17 cellular contexts compared by ENCODE assay signal in the genomic region with DNA sequence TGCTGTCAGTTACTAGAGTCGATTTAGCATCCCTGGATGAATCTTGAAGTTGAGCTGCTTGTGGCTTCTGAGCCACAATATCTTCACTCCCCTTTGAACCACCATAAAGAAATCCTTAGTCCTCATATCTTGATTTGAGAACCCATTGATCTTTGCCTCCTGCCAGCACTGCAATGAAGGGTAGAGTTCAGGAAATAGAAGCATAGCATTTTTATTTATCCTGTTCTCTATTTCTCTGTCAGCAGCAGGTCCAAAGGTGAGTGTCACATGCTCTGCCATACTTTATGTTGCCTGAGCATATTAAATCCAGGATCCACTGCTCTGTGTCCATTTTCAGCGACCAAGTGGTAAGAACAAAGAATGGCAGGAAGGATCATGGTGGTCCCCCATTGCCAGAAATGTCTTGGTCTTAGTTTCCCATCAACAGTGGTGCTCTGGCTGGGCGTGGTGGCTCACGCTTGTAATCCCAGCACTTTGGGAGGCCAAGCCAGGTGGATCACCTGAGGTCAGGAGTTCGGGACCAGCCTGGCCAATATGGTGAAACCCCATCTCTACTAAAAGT.
A peak's percentile ranks its signal among the peaks of the same experiment; 100 is the strongest.
DNase-seq lines count a peak whose midpoint lies in the region; ATAC-seq and TF ChIP-seq lines count a peak whose summit lies in the region.
"Had no signal": no experiment of that assay in that cellular context is flagged by ENCODE, and none has a peak within 500 bp of the region (broad histone marks: within the 10 kb centered on the region; RNA-seq: fewer than 3 reads in every experiment).

No MANE protein-coding gene starts in this region.

- 92 to 95% (median 95%) methylated on average over 5 of the region's 5 CpGs for whole genome bisulfite sequencing in ovary, 3 donors

- H3K36me3 ChIP-seq in colonic mucosa (no peaks in the 10 kb centered on the region), ovary (no peaks in the 10 kb centered on the region)
- H3K36me3 ChIP-seq: BLaER1 had no signal

- peaks cover 11% of the 10 kb centered on the region for H3K27me3 Mint-ChIP-seq in activated T-cell treated with anti-CD3 and anti-CD28 coated beads, Interleukin-2, amount 50 U/mL, for 72 hours (ENCODE audit: low read depth)

- H3K9me3 Mint-ChIP-seq in activated T-cell treated with anti-CD3 and anti-CD28 coated beads, Interleukin-2, amount 50 U/mL, for 72 hours = no peaks in the 10 kb centered on the region
- H3K9me3 Mint-ChIP-seq: CD8-positive, alpha-beta memory T cell; GM23338 had no signal

- no peaks in the 10 kb centered on the region for H3K4me1 Mint-ChIP-seq in activated T-cell treated with anti-CD3 and anti-CD28 coated beads, Interleukin-2, amount 50 U/mL, for 72 hours (ENCODE audit: low read depth)
- H3K4me1 Mint-ChIP-seq: CD8-positive, alpha-beta memory T cell had no signal

- intact Hi-C loops in colonic mucosa (cut with DNase I) = no loop called here
- intact Hi-C loops in ovary (cut with DNase I) = no loop called here

- no peaks in the 10 kb centered on the region for H3K9me3 ChIP-seq in colonic mucosa
- H3K9me3 ChIP-seq in ovary = no peaks in the 10 kb centered on the region
- H3K9me3 ChIP-seq: BLaER1, Caco-2 had no signal

- TF ChIP-seq EP300 in ovary (IDR thresholded peaks at IDR 0.05) = no peak

- TF ChIP-seq POLR2A in ovary (IDR thresholded peaks at IDR 0.05) = no peak

- peaks cover 21% of the 10 kb centered on the region for H3K4me1 ChIP-seq in colonic mucosa
- H3K4me1 ChIP-seq in ovary (ENCODE audit: insufficient read depth) = peaks cover 3% of the 10 kb centered on the region
- H3K4me1 ChIP-seq: Caco-2 had no signal

- peak; percentile 70 for ATAC-seq in left lobe of liver
- ATAC-seq in activated T-cell treated with anti-CD3 and anti-CD28 coated beads, Interleukin-2, amount 50 U/mL, for 72 hours (replicated peaks in 1 of 2) = no peak
- ATAC-seq: GM23338 had no signal

- no peak overlapping the region for H3K4me3 Mint-ChIP-seq in activated T-cell treated with anti-CD3 and anti-CD28 coated beads, Interleukin-2, amount 50 U/mL, for 72 hours
- H3K4me3 Mint-ChIP-seq: CD8-positive, alpha-beta memory T cell; GM23338 had no signal

- H3K27ac Mint-ChIP-seq in activated T-cell treated with anti-CD3 and anti-CD28 coated beads, Interleukin-2, amount 50 U/mL, for 72 hours = no peak overlapping the region
- H3K27ac Mint-ChIP-seq: GM23338 had no signal

- no peak for TF ChIP-seq CTCF in colonic mucosa (IDR thresholded peaks at IDR 0.05)
- TF ChIP-seq CTCF in ovary (IDR thresholded peaks at IDR 0.05) = no peak

- H3K4me3 ChIP-seq in colonic mucosa (no peak overlapping the region), ovary (no peak overlapping the region)
- H3K4me3 ChIP-seq: BLaER1, GM23338 had no signal

- no peaks in the 10 kb centered on the region for H3K36me3 Mint-ChIP-seq in activated T-cell treated with anti-CD3 and anti-CD28 coated beads, Interleukin-2, amount 50 U/mL, for 72 hours (ENCODE audit: insufficient read depth in 2 of 2)
- H3K36me3 Mint-ChIP-seq: CD8-positive, alpha-beta memory T cell had no signal

- H3K9ac ChIP-seq in colonic mucosa (ENCODE audit: low read depth in 2 of 2, low read length in 2 of 2) = peak overlapping the region in 1 of 2 donors; percentile 64
- H3K9ac ChIP-seq: BLaER1 had no signal

- peak overlapping the region; percentile 88 for H3K27ac ChIP-seq in colonic mucosa
- H3K27ac ChIP-seq in ovary = no peak overlapping the region
- H3K27ac ChIP-seq: BLaER1 had no signal

- H3K27me3 ChIP-seq in colonic mucosa (no peaks in the 10 kb centered on the region), ovary (no peaks in the 10 kb centered on the region)
- H3K27me3 ChIP-seq: BLaER1 had no signal

- DNase-seq in HT-29 (ENCODE audit: low spot score) (peak; percentile 60), colonic mucosa (peak; percentile 65), left lobe of liver (ENCODE audit: low spot score) (no peak), mucosa of gallbladder (ENCODE audit: low spot score) (peak; percentile 28), ovary (no peak), epidermal melanocyte (ENCODE audit: insufficient read length, low spot score) (no peak), NCI-H1105 treated with DMSO at 0.1 percent for 48 hours (lab: John Stamatoyannopoulos, UW) (no peak)
- DNase-seq in activated T-cell treated with anti-CD3 and anti-CD28 coated beads, Interleukin-2, amount 50 U/mL, for 72 hours = no peak
- DNase-seq: 8988T; AML-193; Caco-2; CD8-positive, alpha-beta memory T cell; DND-41; GDM1; H7 had no signal

Comparison
In these comparisons a context has a peak if more than half of its experiments do, and no peak if none do; other contexts are left out.
1. DNase-seq: peak in HT-29 (single experiment), colonic mucosa (single experiment) and mucosa of gallbladder (single experiment); none in left lobe of liver (single experiment), ovary (0 of 5), epidermal melanocyte (single experiment), NCI-H1105 treated with DMSO at 0.1 percent for 48 hours (single experiment) and activated T-cell treated with anti-CD3 and anti-CD28 coated beads, Interleukin-2, amount 50 U/mL, for 72 hours (0 of 2).